Comparison of ENCODE assay signal across 8 cellular contexts in the genomic region with DNA sequence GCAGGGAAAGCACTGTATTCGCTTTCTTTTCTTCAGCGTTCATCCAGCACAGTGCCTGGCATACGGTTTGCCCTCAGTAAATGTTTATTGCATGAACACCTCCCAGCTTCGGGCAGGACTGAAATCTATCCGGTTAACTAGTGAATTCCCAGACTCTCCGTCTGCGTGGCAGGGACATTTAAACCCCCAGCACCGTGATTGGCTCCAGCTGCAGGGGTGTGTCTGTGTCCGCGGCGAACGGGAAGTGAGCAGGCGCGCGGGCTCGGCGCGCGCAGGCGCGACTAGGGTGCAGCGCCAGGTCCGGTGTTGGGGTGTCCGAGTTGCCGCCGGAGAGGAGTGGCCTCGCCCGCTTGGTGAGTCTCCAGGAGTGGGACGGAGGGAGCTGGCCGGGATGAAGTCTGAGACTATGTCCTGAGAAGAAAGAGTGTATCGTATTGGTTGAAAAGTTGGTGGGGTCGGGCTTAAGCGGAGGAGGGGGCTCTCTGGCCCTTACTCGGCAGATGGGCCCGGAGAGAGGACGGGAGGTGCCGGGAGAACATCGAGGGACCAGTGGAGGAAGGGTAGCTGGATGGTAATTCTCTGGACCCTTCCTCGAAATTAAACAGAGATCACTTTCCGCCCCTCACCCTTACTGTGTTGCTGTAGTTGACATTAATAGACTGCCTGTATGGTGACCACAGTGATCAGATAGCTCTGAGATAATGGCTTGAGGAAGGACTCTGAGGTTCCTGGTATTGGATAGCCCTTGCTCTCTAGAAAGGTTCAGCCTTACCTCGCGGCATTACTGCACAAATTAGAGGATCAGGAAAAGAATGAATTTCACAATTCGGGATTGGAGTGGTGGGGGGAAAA. TPM values are rescaled to one million over a fixed set of nuclear protein-coding genes. Genes with fewer than 3 reads are reported as not detected.
DNase-seq lines count a peak whose midpoint lies in the region; ATAC-seq and TF ChIP-seq lines count a peak whose summit lies in the region.

A gene (plus strand): TSS at position 274 of the 852 bp plus-strand sequence. CDS start 16,213 bp downstream, outside the sequence.

- H3K9me3 Mint-ChIP-seq in activated naive CD8-positive, alpha-beta T cell (ENCODE audit: low read depth): no peaks in the 10 kb centered on the region

- ATAC-seq in HG02610 (IDR thresholded peaks at IDR 0.05; ENCODE audit: unreplicated experiment) (peak; percentile 89), omental fat pad (ENCODE audit: low FRiP score) (peak; percentile 89)

- H3K27ac Mint-ChIP-seq in activated naive CD8-positive, alpha-beta T cell: peak within 1 kb of the TSS; percentile 91

- peaks cover 75% of the 10 kb centered on the region for H3K4me1 Mint-ChIP-seq in activated naive CD8-positive, alpha-beta T cell (ENCODE audit: low read depth)

- H3K27me3 Mint-ChIP-seq in activated naive CD8-positive, alpha-beta T cell: no peaks in the 10 kb centered on the region

- TF ChIP-seq CTCF in omental fat pad (IDR thresholded peaks at IDR 0.05): no peak

- no peaks in the 10 kb centered on the region for H3K36me3 Mint-ChIP-seq in activated naive CD8-positive, alpha-beta T cell

- DNase-seq in GM04504 (ENCODE audit: low read depth) (peak; percentile 91), NCI-H1092 treated with DMSO at 0.1 percent for 48 hours (lab: John Stamatoyannopoulos, UW) (peak; percentile 63), SKM-1 treated with dmso at 0.1 percent for 144 hours (lab: John Stamatoyannopoulos, UW; ENCODE audit: unreplicated experiment) (peak; percentile 87), glomerular visceral epithelial cell (ENCODE audit: extremely low spot score) (peak; percentile 96), omental fat pad (ENCODE audit: low spot score) (peak; percentile 76)

- H3K4me3 Mint-ChIP-seq in activated naive CD8-positive, alpha-beta T cell: peak within 1 kb of the TSS; percentile 98

- peak within 1 kb of the TSS; percentile 99 for H3K27ac ChIP-seq in temporal lobe (ENCODE audit: low read depth, low read length)

RNA-seq across cellular contexts. Expression of the gene that starts here (rescaled TPM):
- total RNA-seq in omental fat pad (10 to 100 TPM; 52.2 to 89.6 (median 81.7) TPM), temporal lobe (12.0 TPM)

Comparison
In these comparisons a context has a peak if more than half of its experiments do, and no peak if none do; other contexts are left out.
1. Peak in every context shown above with its lines: DNase-seq, ATAC-seq and H3K27ac ChIP-seq.